Comparison of ENCODE assay signal across 1 cellular context in genomic region chr17:51270675-51271074, GRCh38.
A peak's percentile ranks its signal among the peaks of the same experiment; 100 is the strongest.
TF ChIP-seq lines count a peak whose summit lies in the region.

No MANE protein-coding gene starts in this region.

TF ChIP-seq in HepG2, 621 proteins besides CTCF, POLR2A, EP300 and RAD21 (continued from another document):
- TF ChIP-seq ARID5B (CRISPR knock-in tag; IDR thresholded peaks at IDR 0.05) (peak; percentile 28; the same call in 1 of the 2 replicates), ZNF33B (CRISPR knock-in tag; IDR thresholded peaks at IDR 0.05) (no peak), THAP9 (CRISPR knock-in tag; IDR thresholded peaks at IDR 0.05; ENCODE audit: borderline replicate concordance) (no peak), ZNF34 (CRISPR knock-in tag; IDR thresholded peaks at IDR 0.05; ENCODE audit: borderline replicate concordance) (no peak)
